8 cellular contexts compared by ENCODE assay signal in the genomic region with DNA sequence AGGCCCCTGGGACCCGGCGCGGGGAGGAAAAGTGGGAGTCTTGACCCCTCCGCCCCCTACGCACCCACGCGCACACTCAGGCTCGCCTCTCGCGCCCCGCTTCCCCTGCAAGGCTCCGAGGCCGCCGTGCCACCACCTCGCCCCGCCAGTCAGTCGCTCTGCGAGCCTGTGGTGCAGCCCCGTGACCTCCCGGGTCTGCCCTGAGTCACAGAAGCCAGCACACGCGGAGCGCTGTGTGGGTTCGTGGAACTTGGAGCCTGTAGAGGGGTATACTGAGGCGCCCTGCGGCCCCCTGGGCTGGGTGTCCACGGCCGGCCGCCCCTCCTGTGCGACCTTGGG. TPM values are rescaled to one million over a fixed set of nuclear protein-coding genes. Genes with fewer than 3 reads are reported as not detected.
DNase-seq lines count a peak whose midpoint lies in the region; FAIRE-seq and TF ChIP-seq lines count a peak whose summit lies in the region.

No MANE protein-coding gene starts in this region.

- CTCF ChIA-PET in BJ (lab: Yijun Ruan, JAX): interaction anchor here (0.9 to 1.9 kb wide), 3 partner anchors 65 to 205 kb away, joined by 3 to 5 read pairs (median 3); no protein-coding TSS in a partner anchor

- H3K4me1 ChIP-seq in SJSA1 (replicated peaks) (peaks cover 13% of the 10 kb centered on the region), mucosa of rectum (ENCODE audit: control insufficient read depth in 2 of 2, insufficient read depth in 2 of 2, low read length in 2 of 2) (peaks cover 36 to 38% of the 10 kb centered on the region in 2 donors), uterus (peaks cover 0 to 11% of the 10 kb centered on the region in 2 donors)

- DNase-seq in BJ (ENCODE audit: low read depth): no peak
- DNase-seq in SJSA1 (ENCODE audit: low read depth in 1 of 2, low spot score in 2 of 2): no peak
- DNase-seq in central memory CD4-positive, alpha-beta T cell: peak; percentile 44
- DNase-seq in uterus: no peak
- no peak for DNase-seq in NCI-H1092 (lab: John Stamatoyannopoulos, UW)
- no peak for DNase-seq in H54 (ENCODE audit: insufficient read length, low spot score)
- no peak for DNase-seq in NOMO-1 (lab: John Stamatoyannopoulos, UW; ENCODE audit: unreplicated experiment in 2 of 2)

- H3K27ac ChIP-seq in SJSA1 (no peak overlapping the region), mucosa of rectum (ENCODE audit: low read depth in 2 of 2, low read length in 2 of 2) (peak overlapping the region; percentile 18 to 52), uterus (peak overlapping the region; percentile 52 to 70)

- intact Hi-C loops in uterus (cut with DNase I; ENCODE audit: low total_unique reads): no loop called here

- POLR2A ChIA-PET in BJ (lab: Charles Lee): no interaction called here

- TF ChIP-seq POLR2A in uterus (IDR thresholded peaks at IDR 0.05) (no peak), H54 (IDR thresholded peaks at IDR 0.05; ENCODE audit: low read depth, low read length) (no peak)

- H3K27me3 ChIP-seq in BJ (ENCODE audit: control insufficient read depth, insufficient read depth, low read length) (no peaks in the 10 kb centered on the region; the same call in 1 of the 2 replicates), SJSA1 (replicated peaks) (no peaks in the 10 kb centered on the region), mucosa of rectum (ENCODE audit: control insufficient read depth in 2 of 2, insufficient read depth in 2 of 2, low read length in 2 of 2) (no peaks in the 10 kb centered on the region), uterus (no peaks in the 10 kb centered on the region)

- H3K9me3 ChIP-seq in SJSA1 (replicated peaks): no peaks in the 10 kb centered on the region
- no peaks in the 10 kb centered on the region for H3K9me3 ChIP-seq in mucosa of rectum (ENCODE audit: control insufficient read depth in 2 of 2, low read length in 2 of 2)
- H3K9me3 ChIP-seq in uterus: no peaks in the 10 kb centered on the region

- TF ChIP-seq CTCF in BJ (IDR thresholded peaks at IDR 0.05; ENCODE audit: insufficient read depth, low read depth, low read length) (no peak), uterus (IDR thresholded peaks at IDR 0.05) (no peak)

- H3K36me3 ChIP-seq in BJ (ENCODE audit: control insufficient read depth, insufficient read depth, low read length): no peaks in the 10 kb centered on the region
- no peaks in the 10 kb centered on the region for H3K36me3 ChIP-seq in SJSA1
- H3K36me3 ChIP-seq in mucosa of rectum (ENCODE audit: control insufficient read depth in 2 of 2, insufficient read depth in 2 of 2, low read length in 2 of 2): peaks cover 0 to 2% of the 10 kb centered on the region in 2 donors
- H3K36me3 ChIP-seq in uterus: no peaks in the 10 kb centered on the region

- H3K9ac ChIP-seq in mucosa of rectum (ENCODE audit: low read depth in 1 of 2, low read length in 2 of 2): peak overlapping the region; percentile 14 to 67

- H3K4me3 ChIP-seq in BJ (ENCODE audit: low read depth, low read length) (peak overlapping the region; percentile 71), SJSA1 (peak overlapping the region; percentile 45), mucosa of rectum (ENCODE audit: low read length in 2 of 2) (peak overlapping the region; percentile 56), uterus (peak overlapping the region; percentile 53 to 55)

- no peak for FAIRE-seq in H54 (lab: Jason Lieb, UNC)

RNA-seq across cellular contexts. Expression of a gene that starts 0.4 kb away (rescaled TPM):
- 3.2 and 7.2 TPM in 2 replicates for polyA plus RNA-seq in BJ (2011; rRNA removed)
- polyA minus RNA-seq in BJ (2011; rRNA and poly(A)+ RNA removed): 3.2 and 4.4 TPM in 2 replicates
- total RNA-seq in SJSA1 (2014; rRNA removed; shearing (Covaris generic)): 0.37 TPM in 1 of 2 replicates, not detected in the other
- 10 to 100 TPM; 15.7 to 75.3 (median 31.5) TPM for total RNA-seq in uterus

RNA-seq across cellular contexts. Expression of a gene that starts 7.3 kb away (rescaled TPM):
- polyA plus RNA-seq in BJ (2011; rRNA removed): 0.07 and 0.27 TPM in 2 replicates
- polyA minus RNA-seq in BJ (2011; rRNA and poly(A)+ RNA removed): not detected in 2 replicates
- not detected in 2 replicates for total RNA-seq in SJSA1 (2014; rRNA removed; shearing (Covaris generic))
- total RNA-seq in uterus: 1 to 10 TPM in 2 of 4 donors, under 1 TPM in 1, not detected in 1; 0.41 to 2.1 (median 1.6) TPM

RNA-seq across cellular contexts. Expression of a gene that starts 23.8 kb away (rescaled TPM):
- polyA plus RNA-seq in BJ (2011; rRNA removed): not detected in 2 replicates
- not detected in 2 replicates for polyA minus RNA-seq in BJ (2011; rRNA and poly(A)+ RNA removed)
- not detected in 2 replicates for total RNA-seq in SJSA1 (2014; rRNA removed; shearing (Covaris generic))
- total RNA-seq in uterus: under 1 TPM in 2 of 4 donors, not detected in 2; 0.21 to 0.55 TPM

Comparison
In these comparisons a context has a peak if more than half of its experiments do, and no peak if none do; other contexts are left out.
1. RNA of a gene that starts 0.4 kb away (total RNA-seq): 15.7 to 75.3 TPM in uterus; 0.37 TPM in SJSA1; every median in the first group is over 10 times any median in the second.
2. Peak in every context shown above with its lines, with median percentiles within 50 percentile points of each other: H3K4me3 ChIP-seq.